ENCODE assay signal across 9 cellular contexts in genomic region chr1:87902830-87903614, GRCh38.
DNase-seq lines count a peak whose midpoint lies in the region; ATAC-seq and TF ChIP-seq lines count a peak whose summit lies in the region.
"Had no signal": no experiment of that assay in that cellular context is flagged by ENCODE, and none has a peak within 500 bp of the region (broad histone marks: within the 10 kb centered on the region; RNA-seq: fewer than 3 reads in every experiment).

No MANE protein-coding gene starts in this region.

- H3K36me3 ChIP-seq in adipocyte (ENCODE audit: control insufficient read depth, insufficient read depth, low read length, severe bottlenecking) = no peaks in the 10 kb centered on the region
- H3K36me3 ChIP-seq in breast epithelium = no peaks in the 10 kb centered on the region

- H3K4me3 ChIP-seq in adipocyte (ENCODE audit: low read length) = no peak overlapping the region
- no peak overlapping the region for H3K4me3 ChIP-seq in breast epithelium

- TF ChIP-seq POLR2A in breast epithelium (IDR thresholded peaks at IDR 0.05) = no peak

- H3K4me1 ChIP-seq in adipocyte (ENCODE audit: control insufficient read depth, insufficient read depth, low read length) (peaks cover 10% of the 10 kb centered on the region), breast epithelium (no peaks in the 10 kb centered on the region)

- no peak overlapping the region for H3K9ac ChIP-seq in adipocyte (ENCODE audit: low read length)

- ATAC-seq in GM18508 (IDR thresholded peaks at IDR 0.05; ENCODE audit: insufficient read depth, unreplicated experiment) (peak; percentile 82), HG03378 (IDR thresholded peaks at IDR 0.05; ENCODE audit: unreplicated experiment) (peak; percentile 87), naive B cell (ENCODE audit: low read depth in 2 of 2) (peak; percentile 48 to 68), esophagus mucosa (no peak)

- no peaks in the 10 kb centered on the region for H3K9me3 Mint-ChIP-seq in naive B cell
- peaks cover 5% of the 10 kb centered on the region for H3K9me3 Mint-ChIP-seq in nephron progenitor cell
- H3K9me3 Mint-ChIP-seq in activated T-helper 1 cell treated with anti-CD3 and anti-CD28 coated beads, Interleukin-12 subunit alpha, Interleukin-12 subunit beta, Interleukin-2, Interleukin-4 antibody, amounts not matched to agents 30 ng/mL and 10 ng/mL and 1 ng/mL, durations not matched to agents 14 hours and 24 hours and 36 hours = no peaks in the 10 kb centered on the region

- H3K27ac Mint-ChIP-seq in naive B cell (peak overlapping the region in 1 of 6 donors; percentile 69), nephron progenitor cell (no peak overlapping the region)
- H3K27ac Mint-ChIP-seq in activated T-helper 1 cell treated with anti-CD3 and anti-CD28 coated beads, Interleukin-12 subunit alpha, Interleukin-12 subunit beta, Interleukin-2, Interleukin-4 antibody, amounts not matched to agents 30 ng/mL and 10 ng/mL and 1 ng/mL, durations not matched to agents 14 hours and 24 hours and 36 hours = no peak overlapping the region

- H3K36me3 Mint-ChIP-seq in naive B cell = no peaks in the 10 kb centered on the region
- H3K36me3 Mint-ChIP-seq in nephron progenitor cell (ENCODE audit: low read depth) = no peaks in the 10 kb centered on the region
- no peaks in the 10 kb centered on the region for H3K36me3 Mint-ChIP-seq in activated T-helper 1 cell treated with anti-CD3 and anti-CD28 coated beads, Interleukin-12 subunit alpha, Interleukin-12 subunit beta, Interleukin-2, Interleukin-4 antibody, amounts not matched to agents 30 ng/mL and 10 ng/mL and 1 ng/mL, durations not matched to agents 14 hours and 24 hours and 36 hours (ENCODE audit: low read depth)

- H3K27me3 Mint-ChIP-seq in naive B cell (no peaks in the 10 kb centered on the region), nephron progenitor cell (ENCODE audit: low read depth, poor library complexity) (peaks cover 4% of the 10 kb centered on the region)
- H3K27me3 Mint-ChIP-seq in activated T-helper 1 cell treated with anti-CD3 and anti-CD28 coated beads, Interleukin-12 subunit alpha, Interleukin-12 subunit beta, Interleukin-2, Interleukin-4 antibody, amounts not matched to agents 30 ng/mL and 10 ng/mL and 1 ng/mL, durations not matched to agents 14 hours and 24 hours and 36 hours (ENCODE audit: insufficient read depth) = peaks cover 2% of the 10 kb centered on the region

- DNase-seq in adipocyte (ENCODE audit: low read depth) (peak; percentile 46), naive B cell (no peak), nephron progenitor cell (no peak), breast epithelium (ENCODE audit: low spot score in 2 of 2) (no peak)
- no peak for DNase-seq in activated T-helper 1 cell treated with anti-CD3 and anti-CD28 coated beads, Interleukin-12 subunit alpha, Interleukin-12 subunit beta, Interleukin-2, Interleukin-4 antibody, amounts not matched to agents 30 ng/mL and 10 ng/mL and 1 ng/mL, durations not matched to agents 14 hours and 24 hours and 36 hours (ENCODE audit: low spot score)
- DNase-seq: NCI-H524 had no signal

- H3K4me1 Mint-ChIP-seq in naive B cell = peaks cover 10 to 12% (median 11%) of the 10 kb centered on the region in 3 donors
- H3K4me1 Mint-ChIP-seq in nephron progenitor cell = peaks cover 20% of the 10 kb centered on the region
- peaks cover 4% of the 10 kb centered on the region for H3K4me1 Mint-ChIP-seq in activated T-helper 1 cell treated with anti-CD3 and anti-CD28 coated beads, Interleukin-12 subunit alpha, Interleukin-12 subunit beta, Interleukin-2, Interleukin-4 antibody, amounts not matched to agents 30 ng/mL and 10 ng/mL and 1 ng/mL, durations not matched to agents 14 hours and 24 hours and 36 hours (ENCODE audit: low read depth)

- no peaks in the 10 kb centered on the region for H3K27me3 ChIP-seq in adipocyte (replicated peaks; ENCODE audit: control insufficient read depth, insufficient read depth, low read length)
- H3K27me3 ChIP-seq in breast epithelium = no peaks in the 10 kb centered on the region

- H3K4me3 Mint-ChIP-seq in naive B cell (peak overlapping the region in 2 of 8 donors; percentile 1 to 17), nephron progenitor cell (no peak overlapping the region)
- H3K4me3 Mint-ChIP-seq in activated T-helper 1 cell treated with anti-CD3 and anti-CD28 coated beads, Interleukin-12 subunit alpha, Interleukin-12 subunit beta, Interleukin-2, Interleukin-4 antibody, amounts not matched to agents 30 ng/mL and 10 ng/mL and 1 ng/mL, durations not matched to agents 14 hours and 24 hours and 36 hours = no peak overlapping the region

- no peak overlapping the region for H3K27ac ChIP-seq in breast epithelium

- TF ChIP-seq CTCF in nephron progenitor cell (IDR thresholded peaks at IDR 0.05) (no peak), breast epithelium (IDR thresholded peaks at IDR 0.05) (no peak)

- intact Hi-C loops in activated T-helper 1 cell treated with anti-CD3 and anti-CD28 coated beads, Interleukin-12 subunit alpha, Interleukin-12 subunit beta, Interleukin-2, Interleukin-4 antibody, amounts not matched to agents 30 ng/mL and 10 ng/mL and 1 ng/mL, durations not matched to agents 14 hours and 24 hours and 36 hours (cut with micrococcal nuclease) = no loop called here
- intact Hi-C loops in breast epithelium (cut with DNase I; ENCODE audit: low total_unique reads) = no loop called here

- H3K9me3 ChIP-seq in adipocyte (ENCODE audit: control insufficient read depth, low read length) = no peaks in the 10 kb centered on the region
- no peaks in the 10 kb centered on the region for H3K9me3 ChIP-seq in breast epithelium
